8 cellular contexts compared by ENCODE assay signal in the genomic region with DNA sequence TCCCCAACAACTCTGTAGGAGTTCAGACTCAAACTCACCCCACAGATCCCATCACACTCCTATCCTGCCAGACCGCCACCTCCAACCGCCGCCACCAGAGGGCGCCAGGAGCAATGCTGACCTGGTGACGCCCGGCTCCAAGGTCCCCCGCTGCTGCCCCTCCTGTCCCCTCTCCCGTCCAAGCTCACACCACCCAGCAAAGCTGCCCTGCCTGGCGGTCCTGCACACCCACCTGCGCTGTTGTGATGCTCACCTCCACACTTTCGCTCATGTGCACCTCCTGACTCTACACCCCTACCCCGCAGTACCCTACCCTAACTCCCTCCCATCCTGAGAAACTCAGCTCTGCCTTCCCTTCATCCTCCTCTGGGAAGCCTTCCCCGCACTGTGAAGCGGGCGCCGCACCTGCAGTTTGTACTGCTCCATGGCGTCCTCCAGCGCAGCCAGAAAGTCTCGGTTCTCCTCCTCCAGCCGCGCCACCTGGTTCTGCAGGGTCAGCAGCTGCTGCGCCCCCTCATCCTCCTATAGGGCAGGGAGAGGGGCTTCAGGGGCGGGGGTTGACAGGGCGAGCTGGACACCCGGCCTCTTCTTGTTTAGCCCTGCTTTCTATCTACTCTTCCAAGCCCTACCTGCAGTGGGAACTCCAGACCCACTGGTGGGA. TPM values are rescaled to one million over a fixed set of nuclear protein-coding genes. Genes with fewer than 3 reads are reported as not detected.
DNase-seq lines count a peak whose midpoint lies in the region; ATAC-seq and TF ChIP-seq lines count a peak whose summit lies in the region.

No MANE protein-coding gene starts in this region.

- H3K14ac ChIP-seq in neuronal stem cell (ENCODE audit: low read length), result no peak overlapping the region

- no peak overlapping the region for H3K9ac ChIP-seq in neuronal stem cell (ENCODE audit: low read depth, low read length, poor library complexity)

- H2BK5ac ChIP-seq in neuronal stem cell (ENCODE audit: low read length), result no peak overlapping the region

- H3K9me3 Mint-ChIP-seq in CD14-positive monocyte, result peaks cover 0 to 4% (median 2%) of the 10 kb centered on the region in 7 donors

- H2BK120ac ChIP-seq in neuronal stem cell (ENCODE audit: low read depth, low read length), result no peak overlapping the region

- H2AK5ac ChIP-seq in neuronal stem cell (ENCODE audit: low read depth, low read length), result no peak overlapping the region

- H3K23ac ChIP-seq in neuronal stem cell (ENCODE audit: low read depth, low read length, poor library complexity), result no peak overlapping the region

- no peak overlapping the region for H3K27ac ChIP-seq in neuronal stem cell (replicated peaks; ENCODE audit: low read length)
- no peak overlapping the region for H3K27ac ChIP-seq in tibial nerve

- no peak overlapping the region for H3K27ac Mint-ChIP-seq in CD14-positive monocyte

- no peak overlapping the region for H2BK12ac ChIP-seq in neuronal stem cell (ENCODE audit: low read length)

- H4K8ac ChIP-seq in neuronal stem cell (ENCODE audit: low read depth, low read length), result no peak overlapping the region

- intact Hi-C loops in CD14-positive monocyte (cut with micrococcal nuclease), result no loop called here

- no peaks in the 10 kb centered on the region for H3K36me3 Mint-ChIP-seq in CD14-positive monocyte

- H2BK15ac ChIP-seq in neuronal stem cell (ENCODE audit: low read length), result no peak overlapping the region

- H3K4me3 Mint-ChIP-seq in CD14-positive monocyte, result peak overlapping the region in 1 of 2 donors; percentile 12

- H4K91ac ChIP-seq in neuronal stem cell (ENCODE audit: low read depth, low read length, poor library complexity), result no peak overlapping the region

- WGBS in neuronal stem cell (ENCODE audit: extremely low coverage in 2 of 2, insufficient read length in 2 of 2, insufficient replicate concordance in 1 of 2), 2 donors, result no CpG with 5 or more reads among the region's 25 CpGs
- 55 to 57% methylated on average over 25 of the region's 25 CpGs for WGBS in tibial nerve, 2 donors

- peaks cover 4% of the 10 kb centered on the region for H3K4me1 Mint-ChIP-seq in CD14-positive monocyte

- H3K27me3 ChIP-seq in H7 (ENCODE audit: control insufficient read depth, insufficient read depth, low read length) (no peaks in the 10 kb centered on the region), neuronal stem cell (ENCODE audit: control insufficient read depth in 3 of 3, insufficient read depth in 3 of 3, low read depth in 1 of 3, low read length in 3 of 3) (no peaks in the 10 kb centered on the region), tibial nerve (no peaks in the 10 kb centered on the region)

- peaks cover 0 to 1% of the 10 kb centered on the region in 2 donors for H3K4me1 ChIP-seq in neuronal stem cell (ENCODE audit: control insufficient read depth in 2 of 2, insufficient read depth in 1 of 2, low read depth in 1 of 2, low read length in 2 of 2)
- peaks cover 0 to 8% (median 0%) of the 10 kb centered on the region in 4 donors for H3K4me1 ChIP-seq in tibial nerve

- TF ChIP-seq POLR2A in tibial nerve (IDR thresholded peaks at IDR 0.05), result no peak

- ATAC-seq in GM18867 (IDR thresholded peaks at IDR 0.05; ENCODE audit: unreplicated experiment), result no peak

- no peak overlapping the region for H3K18ac ChIP-seq in neuronal stem cell (ENCODE audit: low read length)

- DNase-seq in CD14-positive monocyte (ENCODE audit: low spot score) (no peak), H7 (peak; percentile 97), RKO (ENCODE audit: low spot score) (peak; percentile 54), fibroblast of villous mesenchyme (ENCODE audit: low read depth) (peak; percentile 52), neuronal stem cell (ENCODE audit: low spot score) (peak; percentile 64), tibial nerve (ENCODE audit: low spot score in 2 of 2) (peak; percentile 78 to 92)
- DNase-seq in activated T-helper 1 cell treated with anti-CD3 and anti-CD28 coated beads, Interleukin-2, amount 50 U/mL, for 16 hours (ENCODE audit: low read depth in 1 of 2, low spot score in 1 of 2), result peak; percentile 24 to 40

- no peak overlapping the region for H3K4me2 ChIP-seq in neuronal stem cell (ENCODE audit: insufficient read depth, low read length, poor library complexity, severe bottlenecking)

- H2AFZ ChIP-seq in neuronal stem cell (ENCODE audit: low read length), result no peak overlapping the region

- H3K79me1 ChIP-seq in neuronal stem cell (ENCODE audit: low read depth, low read length), result peaks cover 5% of the 10 kb centered on the region

- TF ChIP-seq EP300 in tibial nerve (IDR thresholded peaks at IDR 0.05), result no peak

- H3K9me3 ChIP-seq in neuronal stem cell (replicated peaks in 1 of 2; ENCODE audit: control insufficient read depth in 2 of 2, insufficient read depth in 1 of 2, low read depth in 1 of 2, low read length in 2 of 2) (no peaks in the 10 kb centered on the region), tibial nerve (no peaks in the 10 kb centered on the region)

- H3K36me3 ChIP-seq in H7 (replicated peaks; ENCODE audit: control insufficient read depth, insufficient read depth, low read length), result peaks cover 9% of the 10 kb centered on the region
- peaks cover 18 to 37% of the 10 kb centered on the region in 2 donors for H3K36me3 ChIP-seq in neuronal stem cell (replicated peaks in 1 of 2; ENCODE audit: control insufficient read depth in 2 of 2, insufficient read depth in 2 of 2, low read length in 2 of 2)
- peaks cover 0 to 34% (median 0%) of the 10 kb centered on the region in 3 donors for H3K36me3 ChIP-seq in tibial nerve

- no peak overlapping the region for H3K4ac ChIP-seq in neuronal stem cell (ENCODE audit: low read length)

- H3K27me3 Mint-ChIP-seq in CD14-positive monocyte (ENCODE audit: low read depth in 3 of 3), result peaks cover 2 to 5% (median 2%) of the 10 kb centered on the region in 3 donors

- TF ChIP-seq CTCF in CD14-positive monocyte (IDR thresholded peaks at IDR 0.05) (peak; percentile 87), fibroblast of villous mesenchyme (IDR thresholded peaks at IDR 0.05; ENCODE audit: insufficient read depth, low read depth, low read length) (peak; percentile 85), tibial nerve (IDR thresholded peaks at IDR 0.05) (peak; percentile 69 to 87 (median 78))

- H3K4me3 ChIP-seq in H7 (ENCODE audit: insufficient read depth, low read depth, low read length), result no peak overlapping the region; the same call in 1 of the 2 replicates
- no peak overlapping the region for H3K4me3 ChIP-seq in fibroblast of villous mesenchyme (ENCODE audit: low read depth, low read length)
- no peak overlapping the region for H3K4me3 ChIP-seq in neuronal stem cell (ENCODE audit: low read length in 2 of 2)
- no peak overlapping the region for H3K4me3 ChIP-seq in tibial nerve

RNA-seq across cellular contexts. Expression of a gene that starts 7.9 kb away (rescaled TPM):
- not detected for polyA plus RNA-seq in CD14-positive monocyte
- total RNA-seq in H7 (2014; rRNA removed; shearing (Covaris generic)), result 7.8 and 9.0 TPM in 2 replicates
- 12.2 and 13.4 TPM in 2 replicates for total RNA-seq in fibroblast of villous mesenchyme
- polyA plus RNA-seq in neuronal stem cell (2013, experiment 1 of 2), result 6.3 TPM
- polyA plus RNA-seq in neuronal stem cell (2013, experiment 2 of 2), result 6.6 TPM
- 10 to 100 TPM in 3 of 4 donors, 1 to 10 TPM in 1; 7.2 to 41.1 (median 20.8) TPM for total RNA-seq in tibial nerve

RNA-seq across cellular contexts. Expression of a gene that starts 31.8 kb away (rescaled TPM):
- not detected for polyA plus RNA-seq in CD14-positive monocyte
- total RNA-seq in H7 (2014; rRNA removed; shearing (Covaris generic)), result 0.18 TPM in 1 of 2 replicates, not detected in the other
- under 0.01 and 0.43 TPM in 2 replicates for total RNA-seq in fibroblast of villous mesenchyme
- polyA plus RNA-seq in neuronal stem cell (2013, experiment 1 of 2), result 0.13 TPM
- polyA plus RNA-seq in neuronal stem cell (2013, experiment 2 of 2), result 0.24 TPM
- 100 to 1,000 TPM; 144 to 392 (median 300) TPM for total RNA-seq in tibial nerve

RNA-seq across cellular contexts. Expression of a gene that starts 43.2 kb away (rescaled TPM):
- polyA plus RNA-seq in CD14-positive monocyte, result under 1 TPM; 0.72 to 0.75 TPM
- total RNA-seq in H7 (2014; rRNA removed; shearing (Covaris generic)), result 1.3 and 1.6 TPM in 2 replicates
- total RNA-seq in fibroblast of villous mesenchyme (3.9 and 8.2 TPM in 2 replicates), tibial nerve (10 to 100 TPM in 2 of 4 donors, 1 to 10 TPM in 2; 7.2 to 15.5 (median 9.7) TPM)
- polyA plus RNA-seq in neuronal stem cell (2013, experiment 1 of 2), result 5.4 TPM
- 4.5 TPM for polyA plus RNA-seq in neuronal stem cell (2013, experiment 2 of 2)

RNA-seq across cellular contexts. Expression of a gene that starts 43.3 kb away (rescaled TPM):
- not detected for polyA plus RNA-seq in CD14-positive monocyte
- total RNA-seq in H7 (2014; rRNA removed; shearing (Covaris generic)), result not detected in 2 replicates
- total RNA-seq in fibroblast of villous mesenchyme, result under 0.01 TPM in 1 of 2 replicates, not detected in the other
- polyA plus RNA-seq in neuronal stem cell (2013, experiment 1 of 2), result 0.26 TPM
- polyA plus RNA-seq in neuronal stem cell (2013, experiment 2 of 2), result 0.29 TPM
- under 1 TPM in 2 of 4 donors, not detected in 2; 0.21 to 0.39 TPM for total RNA-seq in tibial nerve

Comparison
In these comparisons a context has a peak if more than half of its experiments do, and no peak if none do; other contexts are left out.
1. RNA of a gene that starts 31.8 kb away (total RNA-seq): 144 to 392 TPM in tibial nerve; under 0.01 to 0.43 TPM in fibroblast of villous mesenchyme and 0.18 TPM in H7; every median in the first group is over 100 times any median in the second.
2. Peak in every context shown above with its lines, with median percentiles within 50 percentile points of each other: CTCF ChIP-seq.